Comparison of ENCODE assay signal across 18 cellular contexts in genomic region chr20:63885264-63886053, GRCh38. TPM values are rescaled to one million over a fixed set of nuclear protein-coding genes. Genes with fewer than 3 reads are reported as not detected.
DNase-seq lines count a peak whose midpoint lies in the region; ATAC-seq and TF ChIP-seq lines count a peak whose summit lies in the region.
"Had no signal": no experiment of that assay in that cellular context is flagged by ENCODE, and none has a peak within 500 bp of the region (broad histone marks: within the 10 kb centered on the region; RNA-seq: fewer than 3 reads in every experiment).

No MANE protein-coding gene starts in this region.

- H3K4me3 ChIP-seq in DND-41 (ENCODE audit: low read depth in 1 of 2, low read length in 2 of 2) (no peak overlapping the region), PC-3 (ENCODE audit: low read length) (no peak overlapping the region), aorta (ENCODE audit: low read length in 2 of 2) (no peak overlapping the region)
- no peak overlapping the region for H3K4me3 ChIP-seq in naive thymus-derived CD4-positive, alpha-beta T cell (ENCODE audit: low read length)
- H3K4me3 ChIP-seq: cardiac muscle cell had no signal

- no peaks in the 10 kb centered on the region for H3K9me2 ChIP-seq in PC-3 (replicated peaks; ENCODE audit: low read length)

- H2AFZ ChIP-seq in DND-41 (ENCODE audit: low read depth, low read length) = no peak overlapping the region
- H2AFZ ChIP-seq in PC-3 (ENCODE audit: low read length) = no peak overlapping the region

- WGBS in aorta, 2 donors = 90% methylated on average over 26 to 27 of the region's 27 CpGs

- H4K20me1 ChIP-seq in DND-41 (ENCODE audit: insufficient read depth, low read length) (peaks cover 36% of the 10 kb centered on the region), PC-3 (ENCODE audit: low read length) (peaks cover 31% of the 10 kb centered on the region)

- no peaks in the 10 kb centered on the region for H3K27me3 Mint-ChIP-seq in naive thymus-derived CD4-positive, alpha-beta T cell
- H3K27me3 Mint-ChIP-seq: activated CD8-positive, alpha-beta memory T cell treated with anti-CD3 and anti-CD28 coated beads, Interleukin-2, amount 10 ng/mL, durations not matched to agents 7 days and 5 days; activated naive CD4-positive, alpha-beta T cell treated with anti-CD3 and anti-CD28 coated beads, Interleukin-2, amount 10 ng/mL, durations not matched to agents 7 days and 5 days; type B pancreatic cell had no signal

- intact Hi-C loops in PC-3 (cut with micrococcal nuclease) = no loop called here
- intact Hi-C loops in naive thymus-derived CD4-positive, alpha-beta T cell (cut with micrococcal nuclease) = no loop called here
- intact Hi-C loops in aorta (cut with DNase I) = no loop called here

- no TSS peak for BruUV-seq in PC-3 (replicated peaks; lab: Mats Ljungman, UMichigan)

- H3K36me3 Mint-ChIP-seq in naive thymus-derived CD4-positive, alpha-beta T cell = peaks cover 0 to 21% (median 2%) of the 10 kb centered on the region in 5 donors

- H3K27ac ChIP-seq in DND-41 (ENCODE audit: low read length) (no peak overlapping the region), PC-3 (ENCODE audit: low read length) (peak overlapping the region; percentile 26; the same call in 1 of the 2 replicates), aorta (ENCODE audit: low read depth in 1 of 2, low read length in 2 of 2) (no peak overlapping the region)
- no peak overlapping the region for H3K27ac ChIP-seq in naive thymus-derived CD4-positive, alpha-beta T cell (ENCODE audit: low read depth, low read length)
- H3K27ac ChIP-seq: cardiac muscle cell had no signal

- H3K4me1 Mint-ChIP-seq in naive thymus-derived CD4-positive, alpha-beta T cell = peaks cover 0 to 7% (median 0%) of the 10 kb centered on the region in 7 donors
- H3K4me1 Mint-ChIP-seq: WTC11 had no signal

- no peaks in the 10 kb centered on the region for H3K9me3 Mint-ChIP-seq in naive thymus-derived CD4-positive, alpha-beta T cell
- H3K9me3 Mint-ChIP-seq: activated naive CD4-positive, alpha-beta T cell treated with anti-CD3 and anti-CD28 coated beads, Interleukin-2, amount 10 ng/mL, durations not matched to agents 7 days and 5 days; type B pancreatic cell; WTC11 had no signal

- DNase-seq in DND-41 (no peak), PC-3 (peak; percentile 59), SKM-1 (lab: John Stamatoyannopoulos, UW; ENCODE audit: unreplicated experiment) (no peak), aorta (no peak)
- no peak for DNase-seq in naive thymus-derived CD4-positive, alpha-beta T cell
- DNase-seq: activated naive CD4-positive, alpha-beta T cell treated with anti-CD3 and anti-CD28 coated beads, Interleukin-2, amount 10 ng/mL, durations not matched to agents 7 days and 5 days; DMS153; HCEC 1CT; kidney; NCI-H1417 treated with DMSO at 0.1 percent for 48 hours; NCI-H345; OCI-M1 had no signal

- H3K9me3 ChIP-seq in DND-41 (ENCODE audit: insufficient read depth, low read length, severe bottlenecking) (no peaks in the 10 kb centered on the region), PC-3 (ENCODE audit: low read length) (no peaks in the 10 kb centered on the region), aorta (ENCODE audit: control insufficient read depth, low read length) (no peaks in the 10 kb centered on the region)
- no peaks in the 10 kb centered on the region for H3K9me3 ChIP-seq in naive thymus-derived CD4-positive, alpha-beta T cell (ENCODE audit: control insufficient read depth in 2 of 3, low read length in 3 of 3)

- TF ChIP-seq CTCF in DND-41 (IDR thresholded peaks at IDR 0.05; ENCODE audit: borderline replicate concordance, extremely low read depth, low read length, poor library complexity, severe bottlenecking) = no peak
- TF ChIP-seq CTCF in PC-3 (conservative IDR thresholded peaks at IDR 0.05; ENCODE audit: low read depth, low read length) = no peak

- H3K4me2 ChIP-seq in DND-41 (ENCODE audit: insufficient read depth, low read length) (no peak overlapping the region), PC-3 (ENCODE audit: low read length) (no peak overlapping the region)

- H3F3A ChIP-seq in PC-3 (ENCODE audit: low read length, unreplicated experiment) = no peaks in the 10 kb centered on the region

- no peaks in the 10 kb centered on the region for H3K79me2 ChIP-seq in DND-41 (ENCODE audit: insufficient read depth, low read length)
- H3K79me2 ChIP-seq in PC-3 (ENCODE audit: low read length) = peaks cover 56% of the 10 kb centered on the region

- H3K27ac Mint-ChIP-seq in naive thymus-derived CD4-positive, alpha-beta T cell = no peak overlapping the region
- H3K27ac Mint-ChIP-seq: activated CD8-positive, alpha-beta memory T cell treated with anti-CD3 and anti-CD28 coated beads, Interleukin-2, amount 10 ng/mL, durations not matched to agents 7 days and 5 days; activated naive CD4-positive, alpha-beta T cell treated with anti-CD3 and anti-CD28 coated beads, Interleukin-2, amount 10 ng/mL, durations not matched to agents 7 days and 5 days; type B pancreatic cell had no signal

- CTCF ChIA-PET in PC-3 (lab: Charles Lee) = no interaction called here
- CTCF ChIA-PET in naive thymus-derived CD4-positive, alpha-beta T cell (lab: Charles Lee) = no interaction called here

- ATAC-seq in DND-41 (ENCODE audit: insufficient read depth, low read depth) = peak; percentile 24; the same call in 1 of the 3 replicates
- peak; percentile 61 for ATAC-seq in PC-3
- peak; percentile 3 for ATAC-seq in naive thymus-derived CD4-positive, alpha-beta T cell
- no peak for ATAC-seq in GM18505 (IDR thresholded peaks at IDR 0.05; ENCODE audit: unreplicated experiment)
- no peak for ATAC-seq in aorta (ENCODE audit: low FRiP score)
- ATAC-seq: activated CD8-positive, alpha-beta memory T cell treated with anti-CD3 and anti-CD28 coated beads, Interleukin-2, amount 10 ng/mL, durations not matched to agents 7 days and 5 days; WTC11 had no signal

- H3K36me3 ChIP-seq in DND-41 (ENCODE audit: insufficient read depth, low read length) (peaks cover 81% of the 10 kb centered on the region), PC-3 (ENCODE audit: low read depth, low read length) (peaks cover 64% of the 10 kb centered on the region), aorta (ENCODE audit: control insufficient read depth in 1 of 2, insufficient read depth in 2 of 2, low read length in 1 of 2) (peaks cover 0 to 8% of the 10 kb centered on the region in 2 donors)
- peaks cover 0 to 83% (median 0%) of the 10 kb centered on the region in 3 experiments for H3K36me3 ChIP-seq in naive thymus-derived CD4-positive, alpha-beta T cell (ENCODE audit: control insufficient read depth in 2 of 3, insufficient read depth in 3 of 3, low read length in 3 of 3)

- H3K4me3 Mint-ChIP-seq in naive thymus-derived CD4-positive, alpha-beta T cell = no peak overlapping the region
- H3K4me3 Mint-ChIP-seq: activated CD8-positive, alpha-beta memory T cell treated with anti-CD3 and anti-CD28 coated beads, Interleukin-2, amount 10 ng/mL, durations not matched to agents 7 days and 5 days; activated naive CD4-positive, alpha-beta T cell treated with anti-CD3 and anti-CD28 coated beads, Interleukin-2, amount 10 ng/mL, durations not matched to agents 7 days and 5 days; type B pancreatic cell; WTC11 had no signal

- no peak for TF ChIP-seq POLR2A in GM18505 (IDR thresholded peaks at IDR 0.05; ENCODE audit: borderline replicate concordance, extremely low read depth, insufficient read depth, insufficient read length)

- H3K4me1 ChIP-seq in DND-41 (ENCODE audit: insufficient read depth, low read length) (no peaks in the 10 kb centered on the region), PC-3 (ENCODE audit: insufficient read depth, low read length) (peaks cover 21% of the 10 kb centered on the region), aorta (ENCODE audit: control insufficient read depth in 1 of 2, insufficient read depth in 2 of 2, low read length in 2 of 2) (no peaks in the 10 kb centered on the region)
- no peaks in the 10 kb centered on the region for H3K4me1 ChIP-seq in naive thymus-derived CD4-positive, alpha-beta T cell (ENCODE audit: control insufficient read depth in 2 of 2, insufficient read depth in 2 of 2, low read length in 2 of 2)

- H3K27me3 ChIP-seq in DND-41 (ENCODE audit: insufficient read depth, low read length, poor library complexity) (no peaks in the 10 kb centered on the region), PC-3 (ENCODE audit: low read length) (no peaks in the 10 kb centered on the region), aorta (ENCODE audit: control insufficient read depth in 1 of 2, insufficient read depth in 2 of 2, low read length in 1 of 2) (no peaks in the 10 kb centered on the region)
- H3K27me3 ChIP-seq in naive thymus-derived CD4-positive, alpha-beta T cell (ENCODE audit: control insufficient read depth in 2 of 2, insufficient read depth in 2 of 2, low read length in 2 of 2) = no peaks in the 10 kb centered on the region
- H3K27me3 ChIP-seq: cardiac muscle cell had no signal

- no peak overlapping the region for H3K9ac ChIP-seq in DND-41 (ENCODE audit: low read depth, low read length)
- no peak overlapping the region for H3K9ac ChIP-seq in PC-3 (ENCODE audit: low read length)

- POLR2A ChIA-PET in PC-3 (lab: Charles Lee; ENCODE audit: unreplicated experiment) = no interaction called here
- POLR2A ChIA-PET in naive thymus-derived CD4-positive, alpha-beta T cell (lab: Charles Lee) = interaction anchor here (0.7 kb wide), 1 partner anchor 32 kb away, joined by 3 read pairs; no protein-coding TSS in a partner anchor

RNA-seq across cellular contexts. Expression of gene DNAJC5, which starts 9.5 kb away (rescaled TPM):
- total RNA-seq in PC-3 (2014; rRNA removed) (73.7 and 80.1 TPM in 2 replicates), aorta (10 to 100 TPM; 34.6 to 38.1 TPM)
- total RNA-seq in naive thymus-derived CD4-positive, alpha-beta T cell = 10 to 100 TPM; 35.5 to 56.8 (median 50.3) TPM
- polyA plus RNA-seq in naive thymus-derived CD4-positive, alpha-beta T cell = 1 to 10 TPM; 7.5 to 7.6 TPM
- polyA plus RNA-seq in aorta = 10 to 100 TPM; 16.2 to 17.2 TPM

RNA-seq across cellular contexts. Expression of gene TPD52L2, which starts 20.4 kb away (rescaled TPM):
- 147 and 167 TPM in 2 replicates for total RNA-seq in PC-3 (2014; rRNA removed)
- total RNA-seq in naive thymus-derived CD4-positive, alpha-beta T cell = 10 to 100 TPM; 33.7 to 56.8 (median 43.2) TPM
- polyA plus RNA-seq in naive thymus-derived CD4-positive, alpha-beta T cell = 10 to 100 TPM; 67.4 to 84.0 TPM
- 100 to 1,000 TPM in 1 of 2 donors, 10 to 100 TPM in 1; 91.2 to 110 TPM for total RNA-seq in aorta
- 100 to 1,000 TPM in 1 of 2 donors, 10 to 100 TPM in 1; 89.8 to 112 TPM for polyA plus RNA-seq in aorta

RNA-seq across cellular contexts. Expression of gene ABHD16B, which starts 24.2 kb away (rescaled TPM):
- not detected in 2 replicates for total RNA-seq in PC-3 (2014; rRNA removed)
- total RNA-seq in naive thymus-derived CD4-positive, alpha-beta T cell = under 1 TPM in 1 of 5 experiments, not detected in 4; 0.24 TPM
- polyA plus RNA-seq in naive thymus-derived CD4-positive, alpha-beta T cell = 1 to 10 TPM in 1 of 2 donors, under 1 TPM in 1; 0.65 to 1.1 TPM
- not detected for total RNA-seq in aorta
- under 1 TPM in 1 of 2 donors, not detected in 1; 0.38 TPM for polyA plus RNA-seq in aorta
- total RNA-seq: activated CD8-positive, alpha-beta memory T cell treated with anti-CD3 and anti-CD28 coated beads, Interleukin-2, amount 10 ng/mL, durations not matched to agents 7 days and 5 days; cardiac muscle cell; kidney; posterior vena cava had no signal

RNA-seq across cellular contexts. Expression of gene ZBTB46, which starts 54.4 kb away (rescaled TPM):
- total RNA-seq in PC-3 (2014; rRNA removed) (2.8 and 7.3 TPM in 2 replicates), aorta (10 to 100 TPM; 17.4 to 22.7 TPM)
- 1 to 10 TPM in 1 of 5 experiments, under 1 TPM in 3, not detected in 1; 0.05 to 1.7 (median 0.21) TPM for total RNA-seq in naive thymus-derived CD4-positive, alpha-beta T cell
- under 1 TPM; 0.03 to 0.04 TPM for polyA plus RNA-seq in naive thymus-derived CD4-positive, alpha-beta T cell
- 1 to 10 TPM in 1 of 2 donors, under 1 TPM in 1; 0.50 to 2.1 TPM for polyA plus RNA-seq in aorta

Comparison
In these comparisons a context has a peak if more than half of its experiments do, and no peak if none do; other contexts are left out.
1. ATAC-seq: peak in DND-41 (single experiment), PC-3 (single experiment) and naive thymus-derived CD4-positive, alpha-beta T cell (single experiment); none in GM18505 (single experiment) and aorta (single experiment).